8 cellular contexts compared by ENCODE assay signal in genomic region chr4:85147481-85148076, GRCh38.
DNase-seq lines count a peak whose midpoint lies in the region; ATAC-seq and TF ChIP-seq lines count a peak whose summit lies in the region.

No MANE protein-coding gene starts in this region.

- WGBS in stomach, 5 donors: 3 to 7% (median 6%) methylated on average over 9 of the region's 9 CpGs

- H3K4me3 ChIP-seq in stomach: no peak overlapping the region

- TF ChIP-seq CTCF in stomach (IDR thresholded peaks at IDR 0.05): peak in 4 of 7 experiments; percentile 41 to 63 (median 54)

- TF ChIP-seq EP300 in stomach (IDR thresholded peaks at IDR 0.05): no peak

- no peaks in the 10 kb centered on the region for H3K36me3 ChIP-seq in stomach

- H3K27ac ChIP-seq in stomach: no peak overlapping the region

- H3K27me3 ChIP-seq in stomach: no peaks in the 10 kb centered on the region

- intact Hi-C loops in stomach (cut with DNase I; ENCODE audit: low total_unique reads): no loop called here

- no peaks in the 10 kb centered on the region for H3K9me3 ChIP-seq in stomach

- no peak for TF ChIP-seq POLR2A in stomach (IDR thresholded peaks at IDR 0.05)

- peaks cover 0 to 7% (median 0%) of the 10 kb centered on the region in 4 donors for H3K4me1 ChIP-seq in stomach

- DNase-seq in GDM1 (lab: John Stamatoyannopoulos, UW): peak; percentile 2
- DNase-seq in NCI-H748 (lab: John Stamatoyannopoulos, UW; ENCODE audit: unreplicated experiment): peak; percentile 78
- DNase-seq in brain pericyte (ENCODE audit: low read depth, low spot score): peak; percentile 16
- DNase-seq in iPS-NIHi7 (ENCODE audit: extremely low spot score): peak; percentile 44
- peak; percentile 46 for DNase-seq in stomach
- no peak for DNase-seq in NCI-H226

- ATAC-seq in GM21423 (IDR thresholded peaks at IDR 0.05; ENCODE audit: unreplicated experiment): peak; percentile 91
- ATAC-seq in HG03575 (IDR thresholded peaks at IDR 0.05; ENCODE audit: extremely low read depth, insufficient number of reproducible peaks, low FRiP score, unreplicated experiment): peak; percentile 66
